ENCODE assay signal across 10 cellular contexts in the genomic region with DNA sequence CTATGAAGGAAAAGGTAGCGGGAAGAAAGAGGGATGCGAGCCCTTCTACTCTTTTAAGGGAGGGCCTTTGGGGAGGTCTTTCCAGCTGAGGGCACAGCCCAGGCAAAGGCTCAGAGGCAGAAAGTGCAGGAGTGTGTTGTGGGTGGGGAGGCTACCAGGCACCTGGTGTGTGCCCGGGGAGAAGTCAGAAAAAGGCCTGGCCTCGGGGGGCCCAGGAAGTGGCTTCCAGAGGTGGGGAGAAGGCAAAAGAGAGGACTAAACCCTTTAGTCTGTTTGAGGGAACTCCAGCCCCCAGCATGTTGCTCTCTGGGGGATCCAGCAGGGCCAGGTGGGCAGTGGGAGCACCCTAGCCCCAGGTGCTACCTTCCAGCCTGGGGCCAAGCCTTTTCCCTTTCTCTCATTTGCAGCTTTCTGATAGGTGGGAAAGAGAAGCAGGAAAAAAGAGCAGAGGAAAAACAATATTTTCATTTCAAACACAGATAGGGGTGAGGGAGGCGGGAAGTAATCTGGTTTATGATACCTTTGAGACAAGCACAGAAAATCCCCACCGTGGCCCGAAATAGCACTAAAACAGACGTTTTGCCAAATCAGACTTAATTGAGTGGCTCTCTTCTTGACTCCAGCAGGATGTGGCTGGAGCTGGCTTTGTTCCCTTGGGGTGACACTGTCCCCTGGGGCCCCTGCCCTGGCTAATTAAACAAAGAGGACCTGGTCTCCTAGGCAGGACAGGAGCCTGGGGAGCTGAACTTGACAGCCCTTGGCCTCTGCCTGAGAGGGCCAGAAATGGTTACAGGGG. TPM values are rescaled to one million over a fixed set of nuclear protein-coding genes. Genes with fewer than 3 reads are reported as not detected.
DNase-seq lines count a peak whose midpoint lies in the region; ATAC-seq, FAIRE-seq and TF ChIP-seq lines count a peak whose summit lies in the region.
"Had no signal": no experiment of that assay in that cellular context is flagged by ENCODE, and none has a peak within 500 bp of the region (broad histone marks: within the 10 kb centered on the region; RNA-seq: fewer than 3 reads in every experiment).

No MANE protein-coding gene starts in this region.

- peak overlapping the region; percentile 23 for H3K4me2 ChIP-seq in astrocyte (ENCODE audit: low read length)
- peak overlapping the region; percentile 36 for H3K4me2 ChIP-seq in osteoblast (ENCODE audit: insufficient read depth, low read length)

- FAIRE-seq in astrocyte (lab: Jason Lieb, UNC) = no peak

- H3K4me1 ChIP-seq in astrocyte (ENCODE audit: insufficient read depth, low read length) = peaks cover 48% of the 10 kb centered on the region
- H3K4me1 ChIP-seq in osteoblast (ENCODE audit: insufficient read depth, low read length) = peaks cover 55% of the 10 kb centered on the region

- H3K9ac ChIP-seq in astrocyte (ENCODE audit: low read length) = peak overlapping the region; percentile 37

- peaks cover 64% of the 10 kb centered on the region for H3K4me1 Mint-ChIP-seq in astrocyte (ENCODE audit: low read depth, unreplicated experiment)

- H4K20me1 ChIP-seq in astrocyte (ENCODE audit: insufficient read depth, low read length) (peaks cover 82% of the 10 kb centered on the region), osteoblast (ENCODE audit: insufficient read depth, low read length) (peaks cover 43% of the 10 kb centered on the region)

- H3K4me3 ChIP-seq in astrocyte (ENCODE audit: insufficient read depth, low read depth, low read length) (no peak overlapping the region), osteoblast (ENCODE audit: insufficient read depth, low read length) (peak overlapping the region; percentile 32)
- H3K4me3 ChIP-seq: HAP-1, thoracic aorta had no signal

- no peaks in the 10 kb centered on the region for H3K9me3 Mint-ChIP-seq in astrocyte (ENCODE audit: unreplicated experiment)

- no peaks in the 10 kb centered on the region for H3K36me3 ChIP-seq in astrocyte (ENCODE audit: insufficient read depth, low read length)
- no peaks in the 10 kb centered on the region for H3K36me3 ChIP-seq in osteoblast (ENCODE audit: insufficient read depth, low read length)
- H3K36me3 ChIP-seq: HAP-1, thoracic aorta had no signal

- H3K79me2 ChIP-seq in astrocyte (ENCODE audit: insufficient read depth, low read length) = peaks cover 96% of the 10 kb centered on the region
- peaks cover 94% of the 10 kb centered on the region for H3K79me2 ChIP-seq in osteoblast (ENCODE audit: insufficient read depth, low read length)

- H3K27me3 ChIP-seq in astrocyte (ENCODE audit: insufficient read depth, low read length) = no peaks in the 10 kb centered on the region
- H3K27me3 ChIP-seq in osteoblast (ENCODE audit: insufficient read depth, low read length) = no peaks in the 10 kb centered on the region

- ATAC-seq in HG03095 (IDR thresholded peaks at IDR 0.05; ENCODE audit: unreplicated experiment) = peak; percentile 34
- no peak for ATAC-seq in HG03565 (IDR thresholded peaks at IDR 0.05; ENCODE audit: unreplicated experiment)
- no peak for ATAC-seq in HG03457 (IDR thresholded peaks at IDR 0.05; ENCODE audit: unreplicated experiment)

- H3K27ac ChIP-seq in astrocyte (ENCODE audit: low read depth, low read length) (no peak overlapping the region), osteoblast (ENCODE audit: low read depth, low read length) (peak overlapping the region; percentile 61)

- peak overlapping the region; percentile 54 for H3K4me3 Mint-ChIP-seq in astrocyte (ENCODE audit: unreplicated experiment)

- H3K27ac Mint-ChIP-seq in astrocyte (ENCODE audit: unreplicated experiment) = peak overlapping the region; percentile 34

- peaks cover 5% of the 10 kb centered on the region for H3K36me3 Mint-ChIP-seq in astrocyte (ENCODE audit: low read depth, unreplicated experiment)

- no peaks in the 10 kb centered on the region for H3K27me3 Mint-ChIP-seq in astrocyte (ENCODE audit: low read depth, unreplicated experiment)

- TF ChIP-seq CTCF in astrocyte (IDR thresholded peaks at IDR 0.05; ENCODE audit: insufficient read depth, low read depth, low read length) (no peak), osteoblast (IDR thresholded peaks at IDR 0.05; ENCODE audit: extremely low read depth, low read depth, low read length) (no peak)

- H3K9me3 ChIP-seq in astrocyte (ENCODE audit: insufficient read depth, low read depth, low read length) = no peaks in the 10 kb centered on the region
- no peaks in the 10 kb centered on the region for H3K9me3 ChIP-seq in osteoblast (ENCODE audit: low read depth, low read length)
- H3K9me3 ChIP-seq: HAP-1, thoracic aorta had no signal

- DNase-seq in Daoy (ENCODE audit: low read depth) = peak; percentile 45
- no peak for DNase-seq in astrocyte (ENCODE audit: low read depth)
- DNase-seq in osteoblast (ENCODE audit: insufficient read length, low spot score, missing footprints) = peak; percentile 88
- DNase-seq in GF-D8 (lab: John Stamatoyannopoulos, UW) = no peak
- DNase-seq in COLO829 (ENCODE audit: low spot score) = no peak

- H2AFZ ChIP-seq in astrocyte (ENCODE audit: low read depth, low read length) (no peak overlapping the region), osteoblast (ENCODE audit: low read length) (no peak overlapping the region)

RNA-seq across cellular contexts. Expression of gene RAI1, which starts 10.4 kb away (rescaled TPM):
- total RNA-seq in Daoy (2014; rRNA removed; shearing (Covaris generic)) = 5.2 and 5.9 TPM in 2 replicates
- total RNA-seq in astrocyte = 39.1 and 39.8 TPM in 2 replicates
- 14.4 and 15.6 TPM in 2 replicates for total RNA-seq in osteoblast

Comparison
In these comparisons a context has a peak if more than half of its experiments do, and no peak if none do; other contexts are left out.
1. DNase-seq: peak in Daoy (single experiment) and osteoblast (single experiment); none in astrocyte (single experiment), GF-D8 (single experiment) and COLO829 (single experiment).